In genomic region chr19:4455742-4456565, GRCh38 we compare ENCODE assay signal across 1 cellular context.
TF ChIP-seq lines count a peak whose summit lies in the region.

No MANE protein-coding gene starts in this region.

TF ChIP-seq in WTC11, 78 proteins besides CTCF, POLR2A, EP300 and RAD21 (continued from another document):
- TF ChIP-seq ARID4B (CRISPR knock-in tag; IDR thresholded peaks at IDR 0.05; ENCODE audit: borderline replicate concordance) (no peak), FOXJ3 (CRISPR knock-in tag; IDR thresholded peaks at IDR 0.05; ENCODE audit: borderline replicate concordance) (no peak), RELA (CRISPR knock-in tag; IDR thresholded peaks at IDR 0.05; ENCODE audit: borderline replicate concordance) (no peak)
